In genomic region chr19:45952691-45953505, GRCh38 we compare ENCODE assay signal across 10 cellular contexts. TPM values are rescaled to one million over a fixed set of nuclear protein-coding genes. Genes with fewer than 3 reads are reported as not detected.
DNase-seq lines count a peak whose midpoint lies in the region; ATAC-seq, FAIRE-seq and TF ChIP-seq lines count a peak whose summit lies in the region.
"Had no signal": no experiment of that assay in that cellular context is flagged by ENCODE, and none has a peak within 500 bp of the region (broad histone marks: within the 10 kb centered on the region; RNA-seq: fewer than 3 reads in every experiment).

No MANE protein-coding gene starts in this region.

- H3K79me2 ChIP-seq in ACC112 (ENCODE audit: control insufficient read depth, insufficient read depth, low read length, unreplicated experiment) = no peaks in the 10 kb centered on the region

- H3K9ac ChIP-seq in SK-N-MC (ENCODE audit: insufficient read length) = no peak overlapping the region

- in situ Hi-C loops in HAP-1 (cut with MboI; ENCODE audit: low sequenced_read_pairs) = no loop called here

- no peaks in the 10 kb centered on the region for H3K9me3 ChIP-seq in HAP-1
- no peaks in the 10 kb centered on the region for H3K9me3 ChIP-seq in SK-N-MC (ENCODE audit: low read depth, low read length)
- no peaks in the 10 kb centered on the region for H3K9me3 ChIP-seq in left lung

- H3K4me1 ChIP-seq in ACC112 (ENCODE audit: control insufficient read depth, insufficient read depth, low read length, unreplicated experiment) = no peaks in the 10 kb centered on the region
- H3K4me1 ChIP-seq in HAP-1 = 0 out of 2 replicates have a peak, but pooled peaks cover 7% of the 10 kb centered on the region
- H3K4me1 ChIP-seq in left lung = peaks cover 0 to 14% of the 10 kb centered on the region in 2 donors

- 0 out of 2 replicates have a peak overlapping the region, but pooled peaks have one; percentile 2 for H3K4me3 ChIP-seq in ACC112 (ENCODE audit: low read depth, low read length)
- H3K4me3 ChIP-seq in HAP-1 = peak overlapping the region; percentile 15
- peak overlapping the region; percentile 64 for H3K4me3 ChIP-seq in SK-N-MC
- H3K4me3 ChIP-seq in bronchial epithelial cell (ENCODE audit: low read depth, low read length) = no peak overlapping the region
- peak overlapping the region in 1 of 2 donors; percentile 2 for H3K4me3 ChIP-seq in left lung

- intact Hi-C loops in left lung (cut with DNase I) = no loop called here

- ATAC-seq in left lung = peak; percentile 84
- ATAC-seq in stimulated activated naive CD8-positive, alpha-beta T cell treated with anti-CD3 and anti-CD28 coated beads, Interleukin-15, Interleukin-2, amounts not matched to agents 100 U/mL and 50 U/mL, for 24 hours = peak; percentile 66

- no peak overlapping the region for H2AFZ ChIP-seq in ACC112 (ENCODE audit: low read length, unreplicated experiment)

- DNase-seq in HAP-1 (ENCODE audit: low spot score in 2 of 2) = peak; percentile 66 to 84
- no peak for DNase-seq in SK-N-MC (ENCODE audit: low read depth, low spot score)
- DNase-seq in bronchial epithelial cell (ENCODE audit: low read depth) = peak; percentile 25
- DNase-seq in left lung = no peak
- DNase-seq in stimulated activated naive CD8-positive, alpha-beta T cell treated with anti-CD3 and anti-CD28 coated beads, Interleukin-15, Interleukin-2, amounts not matched to agents 100 U/mL and 50 U/mL, for 24 hours = peak; percentile 51
- DNase-seq in NCI-H446 treated with DMSO at 0.1 percent for 48 hours (lab: John Stamatoyannopoulos, UW) = no peak
- DNase-seq in SKM-1 (lab: John Stamatoyannopoulos, UW; ENCODE audit: unreplicated experiment) = no peak

- H3K27ac ChIP-seq in ACC112 (ENCODE audit: low read depth, low read length) (no peak overlapping the region), SK-N-MC (no peak overlapping the region), left lung (peak overlapping the region in 1 of 2 donors; percentile 48)

- no peak for TF ChIP-seq CTCF in bronchial epithelial cell (IDR thresholded peaks at IDR 0.05; ENCODE audit: insufficient read depth, low read length, severe bottlenecking)
- no peak for TF ChIP-seq CTCF in left lung (IDR thresholded peaks at IDR 0.05)

- H3K36me3 ChIP-seq in ACC112 (ENCODE audit: insufficient read depth, low read length) (no peaks in the 10 kb centered on the region), HAP-1 (replicated peaks) (no peaks in the 10 kb centered on the region), SK-N-MC (ENCODE audit: insufficient read depth, low read length) (no peaks in the 10 kb centered on the region), bronchial epithelial cell (ENCODE audit: control insufficient read depth, insufficient read depth, low read length) (no peaks in the 10 kb centered on the region), left lung (peaks cover 0 to 6% of the 10 kb centered on the region in 2 donors)

- H3K27me3 ChIP-seq in ACC112 (ENCODE audit: insufficient read depth, low read length) (peaks cover 12% of the 10 kb centered on the region), HAP-1 (ENCODE audit: low read depth) (no peaks in the 10 kb centered on the region), bronchial epithelial cell (ENCODE audit: control insufficient read depth, insufficient read depth, low read length) (no peaks in the 10 kb centered on the region), left lung (peaks cover 0 to 56% of the 10 kb centered on the region in 2 donors)

- no peak for FAIRE-seq in bronchial epithelial cell (lab: Jason Lieb, UNC)
- FAIRE-seq: GM18507 had no signal

RNA-seq across cellular contexts. Expression of gene NOVA2, which starts 20.8 kb away (rescaled TPM):
- not detected in 2 replicates for total RNA-seq in bronchial epithelial cell
- 10 to 100 TPM in 1 of 2 donors, 1 to 10 TPM in 1; 6.4 to 12.6 TPM for total RNA-seq in left lung

RNA-seq across cellular contexts. Expression of gene NANOS2, which starts 38.3 kb away (rescaled TPM):
- total RNA-seq in bronchial epithelial cell (not detected in 2 replicates), left lung (not detected)
- total RNA-seq: kidney epithelial cell had no signal

RNA-seq across cellular contexts. Expression of gene CCDC61, which starts 42.4 kb away (rescaled TPM):
- total RNA-seq in bronchial epithelial cell = 10.3 and 12.9 TPM in 2 replicates
- 10 to 100 TPM; 15.9 to 17.3 TPM for total RNA-seq in left lung

RNA-seq across cellular contexts. Expression of gene MYPOP, which starts 50.5 kb away (rescaled TPM):
- total RNA-seq in bronchial epithelial cell = 0.53 and 0.90 TPM in 2 replicates
- 1 to 10 TPM; 7.2 to 8.7 TPM for total RNA-seq in left lung

Comparison
In these comparisons a context has a peak if more than half of its experiments do, and no peak if none do; other contexts are left out.
1. DNase-seq: peak in HAP-1 (2 of 2), bronchial epithelial cell (single experiment) and stimulated activated naive CD8-positive, alpha-beta T cell treated with anti-CD3 and anti-CD28 coated beads, Interleukin-15, Interleukin-2, amounts not matched to agents 100 U/mL and 50 U/mL, for 24 hours (single experiment); none in SK-N-MC (single experiment), left lung (0 of 2), NCI-H446 treated with DMSO at 0.1 percent for 48 hours (single experiment) and SKM-1 (single experiment).